In genomic region chr7:18520450-18521235, GRCh38 we compare ENCODE assay signal across 8 cellular contexts. TPM values are rescaled to one million over a fixed set of nuclear protein-coding genes. Genes with fewer than 3 reads are reported as not detected.
DNase-seq lines count a peak whose midpoint lies in the region; ATAC-seq and TF ChIP-seq lines count a peak whose summit lies in the region.

No MANE protein-coding gene starts in this region.

- H3K9me3 ChIP-seq in gastroesophageal sphincter = no peaks in the 10 kb centered on the region

- H3K27me3 ChIP-seq in gastroesophageal sphincter = no peaks in the 10 kb centered on the region

- intact Hi-C loops in CD14-positive monocyte (cut with micrococcal nuclease) = no loop called here

- no peaks in the 10 kb centered on the region for H3K9me3 Mint-ChIP-seq in CD14-positive monocyte

- TF ChIP-seq EP300 in gastroesophageal sphincter (IDR thresholded peaks at IDR 0.05) = no peak

- no peak overlapping the region for H3K4me3 Mint-ChIP-seq in CD14-positive monocyte

- 36 to 66% methylated on average over 5 of the region's 5 CpGs for WGBS in gastroesophageal sphincter (ENCODE audit: low coverage in 1 of 2), 2 donors

- H3K4me1 Mint-ChIP-seq in CD14-positive monocyte = no peaks in the 10 kb centered on the region

- TF ChIP-seq CTCF in AG10803 (conservative IDR thresholded peaks at IDR 0.05; ENCODE audit: low read length) (no peak), coronary artery (IDR thresholded peaks at IDR 0.05) (no peak), gastroesophageal sphincter (IDR thresholded peaks at IDR 0.05) (no peak), CD14-positive monocyte (IDR thresholded peaks at IDR 0.05) (no peak)

- H3K36me3 ChIP-seq in gastroesophageal sphincter = no peaks in the 10 kb centered on the region

- H3K4me3 ChIP-seq in AG10803 (ENCODE audit: low read length) (no peak overlapping the region), coronary artery (peak overlapping the region; percentile 26), gastroesophageal sphincter (no peak overlapping the region)

- H3K4me1 ChIP-seq in gastroesophageal sphincter = no peaks in the 10 kb centered on the region

- DNase-seq in AG10803 (ENCODE audit: low read depth) (peak; percentile 71), coronary artery (ENCODE audit: low spot score) (no peak), pons (ENCODE audit: low spot score) (no peak), amygdala (lab: John Stamatoyannopoulos, UW) (no peak), CD14-positive monocyte (ENCODE audit: low spot score) (no peak)

- peak; percentile 65 for ATAC-seq in GM19452 (IDR thresholded peaks at IDR 0.05; ENCODE audit: unreplicated experiment)
- peak; percentile 55 for ATAC-seq in HG03442 (IDR thresholded peaks at IDR 0.05; ENCODE audit: unreplicated experiment)
- ATAC-seq in gastroesophageal sphincter = no peak

- peak overlapping the region in 1 of 7 donors; percentile 11 for H3K27ac Mint-ChIP-seq in CD14-positive monocyte

- TF ChIP-seq POLR2A in gastroesophageal sphincter (IDR thresholded peaks at IDR 0.05) = no peak

- peaks cover 0 to 2% (median 0%) of the 10 kb centered on the region in 3 donors for H3K27me3 Mint-ChIP-seq in CD14-positive monocyte (ENCODE audit: low read depth in 3 of 3)

- H3K27ac ChIP-seq in coronary artery (peak overlapping the region; percentile 67 to 78), gastroesophageal sphincter (peak overlapping the region in 1 of 4 donors; percentile 2)

- H3K36me3 Mint-ChIP-seq in CD14-positive monocyte = peaks cover 1 to 4% of the 10 kb centered on the region in 2 donors

RNA-seq across cellular contexts. Expression of gene HDAC9, which starts 25.1 kb away (rescaled TPM):
- total RNA-seq in gastroesophageal sphincter = 100 to 1,000 TPM in 2 of 4 donors, 10 to 100 TPM in 2; 51.2 to 194 (median 106) TPM
- polyA plus RNA-seq in CD14-positive monocyte = 10 to 100 TPM; 41.7 to 44.2 TPM
